ENCODE assay signal across 8 cellular contexts in genomic region chr7:128561116-128561722, GRCh38.
DNase-seq lines count a peak whose midpoint lies in the region; ATAC-seq and FAIRE-seq lines count a peak whose summit lies in the region.
"Not testable (repeated sequence)": the region's sequence is repeated elsewhere in the genome, so short reads cannot be mapped to it uniquely, and the experiment has no call there.

No MANE protein-coding gene starts in this region.

- not testable (repeated sequence) for H3K27me3 Mint-ChIP-seq in activated T-cell treated with anti-CD3 and anti-CD28 coated beads, Interleukin-2, amount 50 U/mL, for 72 hours (ENCODE audit: low read depth); memory B cell; stimulated activated naive B cell treated with anti-CD40 and anti-IgM and Interleukin-4, amounts not matched to agents 10 μg/mL and 1 μg/mL and 100 μg/mL, for 72 hours

- DNase-seq in GM18507 (ENCODE audit: extremely low spot score, insufficient read length, low read depth); activated T-cell treated with anti-CD3 and anti-CD28 coated beads, Interleukin-2, amount 50 U/mL, for 72 hours; memory B cell (ENCODE audit: low spot score in 2 of 2); stimulated activated naive B cell treated with anti-CD40 and anti-IgM and Interleukin-4, amounts not matched to agents 10 μg/mL and 1 μg/mL and 100 μg/mL, for 72 hours: not testable (repeated sequence)
- peak; percentile 3 for DNase-seq in fibroblast of peridontal ligament (ENCODE audit: extremely low read depth)

- not testable (repeated sequence) for H3K4me3 Mint-ChIP-seq in activated T-cell treated with anti-CD3 and anti-CD28 coated beads, Interleukin-2, amount 50 U/mL, for 72 hours; memory B cell
- H3K4me3 Mint-ChIP-seq in stimulated activated naive B cell treated with anti-CD40 and anti-IgM and Interleukin-4, amounts not matched to agents 10 μg/mL and 1 μg/mL and 100 μg/mL, for 72 hours: peak overlapping the region in 1 of 2 donors; percentile 51

- H3K27ac Mint-ChIP-seq in activated T-cell treated with anti-CD3 and anti-CD28 coated beads, Interleukin-2, amount 50 U/mL, for 72 hours: peak overlapping the region; percentile 83
- H3K27ac Mint-ChIP-seq in memory B cell: peak overlapping the region; percentile 60
- H3K27ac Mint-ChIP-seq in stimulated activated naive B cell treated with anti-CD40 and anti-IgM and Interleukin-4, amounts not matched to agents 10 μg/mL and 1 μg/mL and 100 μg/mL, for 72 hours: peak overlapping the region; percentile 77

- peak; percentile 62 for FAIRE-seq in GM18507 (lab: Jason Lieb, UNC)

- ATAC-seq in GM19395 (IDR thresholded peaks at IDR 0.05; ENCODE audit: unreplicated experiment) (peak; percentile 71), GM21825 (IDR thresholded peaks at IDR 0.05; ENCODE audit: unreplicated experiment) (peak; percentile 68), HG03159 (IDR thresholded peaks at IDR 0.05; ENCODE audit: unreplicated experiment) (peak; percentile 60)
- not testable (repeated sequence) for ATAC-seq in activated T-cell treated with anti-CD3 and anti-CD28 coated beads, Interleukin-2, amount 50 U/mL, for 72 hours (replicated peaks in 1 of 2); memory B cell (ENCODE audit: low read depth)
- ATAC-seq in stimulated activated naive B cell treated with anti-CD40 and anti-IgM and Interleukin-4, amounts not matched to agents 10 μg/mL and 1 μg/mL and 100 μg/mL, for 72 hours (replicated peaks): peak; percentile 74 to 87

- not testable (repeated sequence) for H3K9me3 Mint-ChIP-seq in activated T-cell treated with anti-CD3 and anti-CD28 coated beads, Interleukin-2, amount 50 U/mL, for 72 hours; memory B cell; stimulated activated naive B cell treated with anti-CD40 and anti-IgM and Interleukin-4, amounts not matched to agents 10 μg/mL and 1 μg/mL and 100 μg/mL, for 72 hours

- not testable (repeated sequence) for H3K36me3 Mint-ChIP-seq in activated T-cell treated with anti-CD3 and anti-CD28 coated beads, Interleukin-2, amount 50 U/mL, for 72 hours (ENCODE audit: insufficient read depth in 2 of 2); memory B cell
- peaks cover 13 to 14% of the 10 kb centered on the region in 2 donors for H3K36me3 Mint-ChIP-seq in stimulated activated naive B cell treated with anti-CD40 and anti-IgM and Interleukin-4, amounts not matched to agents 10 μg/mL and 1 μg/mL and 100 μg/mL, for 72 hours

- H3K4me1 Mint-ChIP-seq in activated T-cell treated with anti-CD3 and anti-CD28 coated beads, Interleukin-2, amount 50 U/mL, for 72 hours (ENCODE audit: low read depth): peaks cover 24% of the 10 kb centered on the region
- H3K4me1 Mint-ChIP-seq in memory B cell: not testable (repeated sequence)
- peaks cover 10 to 31% of the 10 kb centered on the region in 2 donors for H3K4me1 Mint-ChIP-seq in stimulated activated naive B cell treated with anti-CD40 and anti-IgM and Interleukin-4, amounts not matched to agents 10 μg/mL and 1 μg/mL and 100 μg/mL, for 72 hours
